10 cellular contexts compared by ENCODE assay signal in the genomic region with DNA sequence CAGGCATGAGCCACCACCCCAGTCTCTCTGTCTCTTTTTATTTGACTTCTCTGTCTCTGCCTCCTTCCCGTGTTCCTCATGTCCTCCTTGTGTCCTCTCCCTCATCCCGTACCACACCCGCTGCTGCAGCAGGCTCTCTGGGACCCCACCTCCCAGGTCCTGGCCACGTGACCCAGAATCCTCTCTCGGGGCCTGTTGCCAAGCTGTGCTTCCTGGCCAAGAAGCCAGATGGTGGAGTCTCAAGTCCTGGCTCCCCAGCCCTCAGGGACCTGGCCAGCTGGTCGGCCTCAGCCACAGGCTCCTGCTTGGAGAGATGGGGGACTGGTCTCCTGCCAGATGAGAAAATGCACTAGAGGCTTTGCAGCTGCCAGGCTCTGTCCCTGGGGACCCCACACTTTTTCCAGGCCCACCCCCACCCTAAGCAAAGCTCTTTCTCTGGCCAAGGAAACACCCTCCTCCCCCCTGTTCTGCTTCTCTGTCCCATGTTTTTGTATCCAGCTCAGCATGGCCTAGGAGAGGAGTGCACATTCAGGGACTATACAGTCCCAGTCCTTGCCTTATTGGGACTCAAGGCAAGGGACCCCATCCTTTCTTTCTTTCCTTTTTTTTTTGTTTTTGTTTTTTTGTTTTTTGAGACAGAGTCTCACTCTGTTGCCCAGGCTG. TPM values are rescaled to one million over a fixed set of nuclear protein-coding genes. Genes with fewer than 3 reads are reported as not detected.
DNase-seq lines count a peak whose midpoint lies in the region; ATAC-seq, FAIRE-seq and TF ChIP-seq lines count a peak whose summit lies in the region.
"Had no signal": no experiment of that assay in that cellular context is flagged by ENCODE, and none has a peak within 500 bp of the region (broad histone marks: within the 10 kb centered on the region; RNA-seq: fewer than 3 reads in every experiment).

No MANE protein-coding gene starts in this region.

- no peak for FAIRE-seq in kidney (lab: Jason Lieb, UNC)
- FAIRE-seq in HTR-8/SVneo (lab: Jason Lieb, UNC): no peak

- TF ChIP-seq CTCF in WERI-Rb-1 (IDR thresholded peaks at IDR 0.05; ENCODE audit: low read depth, low read length): no peak
- no peak for TF ChIP-seq CTCF in kidney (IDR thresholded peaks at IDR 0.05; ENCODE audit: borderline replicate concordance, extremely low read depth, insufficient read depth)
- no peak for TF ChIP-seq CTCF in upper lobe of right lung (IDR thresholded peaks at IDR 0.05)

- ATAC-seq in upper lobe of right lung: peak; percentile 64
- no peak for ATAC-seq in left lobe of liver

- H3K27ac ChIP-seq in WERI-Rb-1 (peak overlapping the region; percentile 86), kidney (ENCODE audit: low read depth in 2 of 2, low read length in 2 of 2) (no peak overlapping the region), upper lobe of right lung (no peak overlapping the region)
- H3K27ac ChIP-seq: parathyroid adenoma had no signal

- H3K9me3 ChIP-seq in WERI-Rb-1 (ENCODE audit: severe bottlenecking): peaks cover 6% of the 10 kb centered on the region
- H3K9me3 ChIP-seq in kidney (ENCODE audit: control insufficient read depth in 1 of 2, low read length in 2 of 2): no peaks in the 10 kb centered on the region
- H3K9me3 ChIP-seq in upper lobe of right lung: no peaks in the 10 kb centered on the region

- H3K27me3 ChIP-seq in WERI-Rb-1 (ENCODE audit: insufficient read depth, low read depth, severe bottlenecking) (no peaks in the 10 kb centered on the region), upper lobe of right lung (no peaks in the 10 kb centered on the region)

- peaks cover 20% of the 10 kb centered on the region for H3K36me3 ChIP-seq in WERI-Rb-1
- no peaks in the 10 kb centered on the region for H3K36me3 ChIP-seq in kidney (ENCODE audit: control insufficient read depth in 1 of 2, insufficient read depth in 2 of 2, low read length in 2 of 2)
- H3K36me3 ChIP-seq in upper lobe of right lung: no peaks in the 10 kb centered on the region

- no peak overlapping the region for H3K9ac ChIP-seq in kidney (ENCODE audit: low read length in 2 of 2)
- H3K9ac ChIP-seq: parathyroid adenoma had no signal

- H3K4me1 ChIP-seq in kidney (ENCODE audit: control insufficient read depth in 1 of 2, insufficient read depth in 1 of 2, low read depth in 1 of 2, low read length in 2 of 2) (no peaks in the 10 kb centered on the region), upper lobe of right lung (no peaks in the 10 kb centered on the region)
- H3K4me1 ChIP-seq: parathyroid adenoma had no signal

- peak; percentile 90 for DNase-seq in NCI-H1092 (lab: John Stamatoyannopoulos, UW)
- peak; percentile 96 for DNase-seq in WERI-Rb-1
- peak; percentile 94 for DNase-seq in kidney
- DNase-seq in upper lobe of right lung: peak; percentile 80
- DNase-seq in left lobe of liver (ENCODE audit: low spot score): no peak
- no peak for DNase-seq in HTR-8/SVneo (ENCODE audit: insufficient read length, low spot score)
- no peak for DNase-seq in hippocampal formation (lab: John Stamatoyannopoulos, UW)
- DNase-seq: activated CD4-positive, CD25-positive, alpha-beta regulatory T cell treated with anti-CD3 and anti-CD28 coated beads, Interleukin-2, amount 50 U/mL, for 72 hours; activated naive CD4-positive, alpha-beta T cell had no signal

- H3K4me3 ChIP-seq in WERI-Rb-1 (ENCODE audit: low read depth, low read length) (no peak overlapping the region), kidney (ENCODE audit: low read length in 2 of 2) (no peak overlapping the region), upper lobe of right lung (no peak overlapping the region)

- intact Hi-C loops in kidney (cut with DNase I) (loop anchor here (10.0 kb wide), 1 partner anchor 52 kb away; no protein-coding TSS in a partner anchor), upper lobe of right lung (cut with DNase I) (no loop called here)

RNA-seq across cellular contexts. Expression of gene SHKBP1, which starts 34.3 kb away (rescaled TPM):
- total RNA-seq in kidney: 69.6 TPM
- polyA plus RNA-seq in kidney (ENCODE audit: insufficient read depth, low read depth, low replicate concordance): 91.3 TPM
- 68.1 TPM for total RNA-seq in upper lobe of right lung
- total RNA-seq in left lobe of liver: 15.2 TPM

RNA-seq across cellular contexts. Expression of gene LTBP4, which starts 58.8 kb away (rescaled TPM):
- total RNA-seq in kidney (155 TPM), upper lobe of right lung (430 TPM), left lobe of liver (41.6 TPM)
- polyA plus RNA-seq in kidney (ENCODE audit: insufficient read depth, low read depth, low replicate concordance): 52.1 TPM

Comparison
In these comparisons a context has a peak if more than half of its experiments do, and no peak if none do; other contexts are left out.
1. DNase-seq: peak in NCI-H1092 (single experiment), WERI-Rb-1 (single experiment), kidney (single experiment) and upper lobe of right lung (single experiment); none in left lobe of liver (single experiment), HTR-8/SVneo (single experiment) and hippocampal formation (0 of 2).